ENCODE assay signal across 17 cellular contexts in genomic region chr3:160643994-160644393, GRCh38. TPM values are rescaled to one million over a fixed set of nuclear protein-coding genes. Genes with fewer than 3 reads are reported as not detected.
DNase-seq lines count a peak whose midpoint lies in the region; ATAC-seq and TF ChIP-seq lines count a peak whose summit lies in the region.
"Had no signal": no experiment of that assay in that cellular context is flagged by ENCODE, and none has a peak within 500 bp of the region (broad histone marks: within the 10 kb centered on the region; RNA-seq: fewer than 3 reads in every experiment).

No MANE protein-coding gene starts in this region.

- no peak for TF ChIP-seq POLR2A in ovary (IDR thresholded peaks at IDR 0.05)

- TF ChIP-seq CTCF in WI38 (IDR thresholded peaks at IDR 0.05; ENCODE audit: low read depth, low read length) (0 out of 2 replicates have a peak, but pooled peaks have one; percentile 18), osteoblast (IDR thresholded peaks at IDR 0.05; ENCODE audit: extremely low read depth, low read depth, low read length) (no peak), ovary (IDR thresholded peaks at IDR 0.05) (no peak)

- no peaks in the 10 kb centered on the region for H3K9me3 ChIP-seq in osteoblast (ENCODE audit: low read depth, low read length)
- H3K9me3 ChIP-seq in MG63: no peaks in the 10 kb centered on the region
- no peaks in the 10 kb centered on the region for H3K9me3 ChIP-seq in ovary
- H3K9me3 ChIP-seq: adrenal gland had no signal

- no peaks in the 10 kb centered on the region for H4K20me1 ChIP-seq in osteoblast (ENCODE audit: insufficient read depth, low read length)

- H3K36me3 ChIP-seq in osteoblast (ENCODE audit: insufficient read depth, low read length) (no peaks in the 10 kb centered on the region), MG63 (no peaks in the 10 kb centered on the region), ovary (no peaks in the 10 kb centered on the region)
- H3K36me3 ChIP-seq: adrenal gland had no signal

- 76 to 86% (median 76%) methylated on average over 3 of the region's 3 CpGs for WGBS in ovary, 3 donors

- TF ChIP-seq EP300 in ovary (IDR thresholded peaks at IDR 0.05): no peak

- intact Hi-C loops in ovary (cut with DNase I): no loop called here

- H2AFZ ChIP-seq in osteoblast (ENCODE audit: low read length): peak overlapping the region; percentile 9
- H2AFZ ChIP-seq: PC-9 had no signal

- H3K4me3 ChIP-seq in WI38 (ENCODE audit: low read depth, low read length) (no peak overlapping the region), osteoblast (ENCODE audit: insufficient read depth, low read length) (no peak overlapping the region), MG63 (no peak overlapping the region), ovary (no peak overlapping the region)
- H3K4me3 ChIP-seq: adrenal gland, PC-9 had no signal

- no peak for DNase-seq in osteoblast (ENCODE audit: insufficient read length, low spot score, missing footprints)
- no peak for DNase-seq in MG63
- no peak for DNase-seq in ovary
- DNase-seq: activated CD4-positive, CD25-positive, alpha-beta regulatory T cell treated with anti-CD3 and anti-CD28 coated beads, Interleukin-2, amount 50 U/mL, for 72 hours; activated T-cell treated with anti-CD3 and anti-CD28 coated beads, Interleukin-2, amount 50 U/mL, for 1 hour; adrenal gland; Karpas-422; NCI-H2029; occipital lobe; PC-9; substantia nigra; SW 1271 had no signal

- H3K4me2 ChIP-seq in osteoblast (ENCODE audit: insufficient read depth, low read length): no peak overlapping the region
- H3K4me2 ChIP-seq: PC-9 had no signal

- H3K27ac ChIP-seq in osteoblast (ENCODE audit: low read depth, low read length) (no peak overlapping the region), ovary (no peak overlapping the region)
- H3K27ac ChIP-seq: adrenal gland, PC-9 had no signal

- ATAC-seq in GM19025 (IDR thresholded peaks at IDR 0.05; ENCODE audit: low read depth, unreplicated experiment): peak; percentile 56
- peak; percentile 55 for ATAC-seq in HG02763 (IDR thresholded peaks at IDR 0.05; ENCODE audit: unreplicated experiment)
- no peak for ATAC-seq in GM19035 (IDR thresholded peaks at IDR 0.05; ENCODE audit: unreplicated experiment)

- H3K4me1 ChIP-seq in osteoblast (ENCODE audit: insufficient read depth, low read length): peaks cover 6% of the 10 kb centered on the region
- no peaks in the 10 kb centered on the region for H3K4me1 ChIP-seq in ovary (ENCODE audit: insufficient read depth)
- H3K4me1 ChIP-seq: adrenal gland had no signal

- H3K27me3 ChIP-seq in osteoblast (ENCODE audit: insufficient read depth, low read length): no peaks in the 10 kb centered on the region
- no peaks in the 10 kb centered on the region for H3K27me3 ChIP-seq in MG63
- no peaks in the 10 kb centered on the region for H3K27me3 ChIP-seq in ovary
- H3K27me3 ChIP-seq: adrenal gland had no signal

- H3K79me2 ChIP-seq in osteoblast (ENCODE audit: insufficient read depth, low read length): no peaks in the 10 kb centered on the region

RNA-seq across cellular contexts. Expression of gene ARL14, which starts 33.0 kb away (rescaled TPM):
- total RNA-seq in osteoblast (not detected in 2 replicates), ovary (not detected)
- total RNA-seq in MG63 (2014; rRNA removed; shearing (Covaris generic); ENCODE audit: low replicate concordance): not detected in 2 replicates
- not detected for polyA plus RNA-seq in ovary
- total RNA-seq: mesenteric fat pad, occipital lobe had no signal
